Comparison of ENCODE assay signal across 15 cellular contexts in genomic region chr3:44342191-44342790, GRCh38. TPM values are rescaled to one million over a fixed set of nuclear protein-coding genes. Genes with fewer than 3 reads are reported as not detected.
A peak's percentile ranks its signal among the peaks of the same experiment; 100 is the strongest.
DNase-seq lines count a peak whose midpoint lies in the region; ATAC-seq and TF ChIP-seq lines count a peak whose summit lies in the region.
"Had no signal": no experiment of that assay in that cellular context is flagged by ENCODE, and none has a peak within 500 bp of the region (broad histone marks: within the 10 kb centered on the region; RNA-seq: fewer than 3 reads in every experiment).

No MANE protein-coding gene starts in this region.

- TF ChIP-seq CTCF in esophagus muscularis mucosa (IDR thresholded peaks at IDR 0.05) = no peak

- peak; percentile 45 for DNase-seq in AG08396 (ENCODE audit: low spot score)
- DNase-seq in M059J (ENCODE audit: low read depth) = peak; percentile 65
- no peak for DNase-seq in esophagus muscularis mucosa (ENCODE audit: extremely low spot score)
- peak; percentile 25 for DNase-seq in myocyte (ENCODE audit: low read depth)
- no peak for DNase-seq in SK-N-DZ (ENCODE audit: low spot score)
- no peak for DNase-seq in erythroblast (lab: John Stamatoyannopoulos, UW)
- DNase-seq in activated naive CD8-positive, alpha-beta T cell treated with anti-CD3 and anti-CD28 coated beads for 36 hours = no peak
- DNase-seq: activated CD8-positive, alpha-beta memory T cell treated with anti-CD3 and anti-CD28 coated beads, Interleukin-2, amount 50 U/mL, for 4 hours; activated naive CD8-positive, alpha-beta T cell treated with anti-CD3 and anti-CD28 coated beads, Interleukin-2, amount 50 U/mL, for 24 hours; NCI-H69; nephron progenitor cell; Right ventricle myocardium superior; stimulated activated CD4-positive, alpha-beta T cell treated with anti-CD3 and anti-CD28 coated beads, Interleukin-12 subunit alpha, Interleukin-12 subunit beta, amount 100 ng/mL, for 4 hours had no signal

- no peak overlapping the region for H3K4me3 Mint-ChIP-seq in activated naive CD8-positive, alpha-beta T cell treated with anti-CD3 and anti-CD28 coated beads for 36 hours
- H3K4me3 Mint-ChIP-seq: activated naive CD8-positive, alpha-beta T cell treated with anti-CD3 and anti-CD28 coated beads, Interleukin-2, amount 50 U/mL, for 24 hours; CD14-positive monocyte; nephron progenitor cell had no signal

- no peaks in the 10 kb centered on the region for H3K9me3 Mint-ChIP-seq in activated naive CD8-positive, alpha-beta T cell treated with anti-CD3 and anti-CD28 coated beads for 36 hours
- H3K9me3 Mint-ChIP-seq: activated naive CD8-positive, alpha-beta T cell treated with anti-CD3 and anti-CD28 coated beads, Interleukin-2, amount 50 U/mL, for 24 hours; CD14-positive monocyte had no signal

- 33% methylated on average over 1 of the region's 1 CpG for WGBS in esophagus muscularis mucosa

- H3K4me1 Mint-ChIP-seq in activated naive CD8-positive, alpha-beta T cell treated with anti-CD3 and anti-CD28 coated beads for 36 hours = peaks cover 18% of the 10 kb centered on the region

- ATAC-seq in GM18517 (IDR thresholded peaks at IDR 0.05; ENCODE audit: unreplicated experiment) = no peak
- ATAC-seq: activated naive CD8-positive, alpha-beta T cell treated with anti-CD3 and anti-CD28 coated beads, Interleukin-2, amount 50 U/mL, for 24 hours had no signal

- TF ChIP-seq POLR2A in esophagus muscularis mucosa (IDR thresholded peaks at IDR 0.05; ENCODE audit: low read depth) (no peak), erythroblast (IDR thresholded peaks at IDR 0.05; ENCODE audit: low read length) (no peak)

- H3K9me3 ChIP-seq in esophagus muscularis mucosa = no peaks in the 10 kb centered on the region

- H3K27ac Mint-ChIP-seq in activated naive CD8-positive, alpha-beta T cell treated with anti-CD3 and anti-CD28 coated beads for 36 hours = no peak overlapping the region
- H3K27ac Mint-ChIP-seq: activated naive CD8-positive, alpha-beta T cell treated with anti-CD3 and anti-CD28 coated beads, Interleukin-2, amount 50 U/mL, for 24 hours; nephron progenitor cell had no signal

- no peaks in the 10 kb centered on the region for H3K27me3 ChIP-seq in esophagus muscularis mucosa

- intact Hi-C loops in esophagus muscularis mucosa (cut with DNase I) = no loop called here

- TF ChIP-seq EP300 in esophagus muscularis mucosa (IDR thresholded peaks at IDR 0.05) = no peak

- H3K4me3 ChIP-seq in esophagus muscularis mucosa = peak overlapping the region in 1 of 4 donors; percentile 5

- peaks cover 14% of the 10 kb centered on the region for H3K36me3 Mint-ChIP-seq in activated naive CD8-positive, alpha-beta T cell treated with anti-CD3 and anti-CD28 coated beads for 36 hours

- H3K27ac ChIP-seq in esophagus muscularis mucosa (replicated peaks in 1 of 4) = peak overlapping the region; percentile 60 to 96 (median 70)

- no peaks in the 10 kb centered on the region for H3K36me3 ChIP-seq in esophagus muscularis mucosa

- peaks cover 36 to 67% (median 61%) of the 10 kb centered on the region in 4 donors for H3K4me1 ChIP-seq in esophagus muscularis mucosa

- H3K27me3 Mint-ChIP-seq in activated naive CD8-positive, alpha-beta T cell treated with anti-CD3 and anti-CD28 coated beads for 36 hours = no peaks in the 10 kb centered on the region
- H3K27me3 Mint-ChIP-seq: activated naive CD8-positive, alpha-beta T cell treated with anti-CD3 and anti-CD28 coated beads, Interleukin-2, amount 50 U/mL, for 24 hours had no signal

RNA-seq across cellular contexts. Expression of gene TCAIM, which starts 3.7 kb away (rescaled TPM):
- 19.5 and 30.4 TPM in 2 replicates for total RNA-seq in M059J (2014; rRNA removed; shearing (Covaris generic))
- total RNA-seq in esophagus muscularis mucosa = 10 to 100 TPM; 32.0 to 46.4 (median 36.5) TPM
- 38.3 and 60.9 TPM in 2 replicates for total RNA-seq in myocyte
- polyA plus RNA-seq in myocyte (2012) = 9.3 TPM
- polyA plus RNA-seq in SK-N-DZ (2014; cell fraction: cytosol; rRNA removed) = 11.2 and 13.6 TPM in 2 replicates
- 6.2 and 8.6 TPM in 2 replicates for polyA plus RNA-seq in SK-N-DZ (2014; cell fraction: nucleus; rRNA removed)
- total RNA-seq in activated naive CD8-positive, alpha-beta T cell treated with anti-CD3 and anti-CD28 coated beads for 36 hours = 10 to 100 TPM; 10.8 to 12.6 TPM

Comparison
In these comparisons a context has a peak if more than half of its experiments do, and no peak if none do; other contexts are left out.
1. DNase-seq: peak in AG08396 (single experiment), M059J (single experiment) and myocyte (single experiment); none in esophagus muscularis mucosa (single experiment), SK-N-DZ (single experiment), erythroblast (0 of 2) and activated naive CD8-positive, alpha-beta T cell treated with anti-CD3 and anti-CD28 coated beads for 36 hours (single experiment).